Comparison of ENCODE assay signal across 7 cellular contexts in genomic region chr5:34838785-34839714, GRCh38.
DNase-seq lines count a peak whose midpoint lies in the region; ATAC-seq lines count a peak whose summit lies in the region.

A gene with protein sequence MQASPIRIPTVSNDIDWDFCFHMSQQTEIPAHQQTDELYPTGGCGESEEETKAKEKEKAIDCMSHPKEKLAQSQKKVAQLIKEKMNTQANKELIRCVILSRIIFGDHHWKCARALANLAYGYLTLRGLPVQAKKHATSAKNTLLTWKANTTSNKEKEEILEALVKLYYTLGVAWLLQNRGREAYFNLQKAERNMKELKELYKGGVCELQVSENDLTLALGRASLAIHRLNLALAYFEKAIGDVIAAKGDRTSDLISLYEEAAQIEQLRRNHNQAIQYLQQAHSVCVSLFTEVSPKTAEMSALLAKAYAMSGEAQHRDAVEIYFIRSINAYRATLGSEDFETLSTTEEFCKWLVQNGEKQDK (plus strand): TSS chr5:34839164. CDS start chr5:34840672, 1,508 bp downstream.

- ATAC-seq in GM18519 (IDR thresholded peaks at IDR 0.05; ENCODE audit: low FRiP score, unreplicated experiment): peak; percentile 94
- peak; percentile 98 for ATAC-seq in HG02981 (IDR thresholded peaks at IDR 0.05; ENCODE audit: unreplicated experiment)

- peak; percentile 96 for DNase-seq in NCI-H2029 treated with DMSO at 0.1 percent for 48 hours (lab: John Stamatoyannopoulos, UW)
- DNase-seq in activated CD4-positive, CD25-positive, alpha-beta regulatory T cell (lab: John Stamatoyannopoulos, UW): peak; percentile 74 to 84 (median 78)
- peak; percentile 91 for DNase-seq in central memory CD4-positive, alpha-beta T cell
- DNase-seq in islet precursor cell: peak; percentile 96
- peak; percentile 71 to 82 for DNase-seq in stimulated activated CD4-positive, alpha-beta T cell treated with anti-CD3 and anti-CD28 coated beads, Interleukin-12 subunit alpha, Interleukin-12 subunit beta, amount 100 ng/mL, for 24 hours (ENCODE audit: low read depth in 2 of 2)

Comparison
In these comparisons a context has a peak if more than half of its experiments do, and no peak if none do; other contexts are left out.
1. Peak in every context shown above with its lines: DNase-seq and ATAC-seq.